14 cellular contexts compared by ENCODE assay signal in the genomic region with DNA sequence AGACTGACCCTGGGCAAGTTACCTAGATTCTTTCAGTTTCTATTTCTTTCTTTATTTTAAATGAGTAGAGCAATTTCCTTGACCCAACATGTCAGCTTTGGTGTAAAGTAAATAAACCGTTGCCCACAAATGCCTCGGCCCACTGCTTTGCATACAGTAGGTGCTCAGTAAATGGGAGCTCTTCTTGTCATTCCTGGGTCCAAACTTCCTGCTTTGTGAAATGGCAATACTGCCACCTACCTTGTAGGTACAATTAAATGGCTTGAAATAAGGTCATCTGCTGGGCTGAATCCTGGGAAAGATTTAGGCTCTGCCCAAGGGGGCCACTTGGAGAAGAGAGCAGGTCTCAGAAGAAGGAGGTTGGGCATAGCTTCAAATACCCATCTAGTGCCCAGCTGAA.
"Had no signal": no experiment of that assay in that cellular context is flagged by ENCODE, and none has a peak within 500 bp of the region (broad histone marks: within the 10 kb centered on the region; RNA-seq: fewer than 3 reads in every experiment).

No MANE protein-coding gene starts in this region.

- H3K9me3 Mint-ChIP-seq: activated CD4-positive, alpha-beta T cell treated with anti-CD3 and anti-CD28 coated beads, Interleukin-2, amount 10 ng/mL, durations not matched to agents 7 days and 5 days; stimulated activated memory B cell treated with anti-CD40 and anti-IgM and Interleukin-4, amounts not matched to agents 10 μg/mL and 1 μg/mL and 100 μg/mL, for 72 hours had no signal

- H3K9me3 ChIP-seq: gastroesophageal sphincter, left lung, thyroid gland had no signal

- H3K27me3 Mint-ChIP-seq: activated CD4-positive, alpha-beta T cell treated with anti-CD3 and anti-CD28 coated beads, Interleukin-2, amount 10 ng/mL, durations not matched to agents 7 days and 5 days had no signal

- H3K36me3 ChIP-seq: gastroesophageal sphincter, left lung, thyroid gland had no signal

- H3K27me3 ChIP-seq: gastroesophageal sphincter, left lung, thyroid gland had no signal

- DNase-seq: activated CD4-positive, alpha-beta T cell treated with anti-CD3 and anti-CD28 coated beads, Interleukin-2, amount 10 ng/mL, durations not matched to agents 7 days and 5 days; activated CD4-positive, CD25-positive, alpha-beta regulatory T cell; activated CD8-positive, alpha-beta memory T cell treated with anti-CD3 and anti-CD28 coated beads for 24 hours; activated naive CD4-positive, alpha-beta T cell treated with Interleukin-2 at 50 U/mL for 16 hours; anterior cingulate cortex; islet precursor cell; left lung; mucosa of descending colon; naive thymus-derived CD4-positive, alpha-beta T cell; stimulated activated CD4-positive, alpha-beta T cell treated with anti-CD3 and anti-CD28 coated beads, Interleukin-12 subunit alpha, Interleukin-12 subunit beta, amount 100 ng/mL, for 4 hours; stimulated activated CD4-positive, alpha-beta T cell treated with anti-CD3 and anti-CD28 coated beads, Interleukin-2, amount 100 ng/mL, for 24 hours; thyroid gland had no signal

- H3K4me1 ChIP-seq: gastroesophageal sphincter, left lung, thyroid gland had no signal

- H3K36me3 Mint-ChIP-seq: naive thymus-derived CD4-positive, alpha-beta T cell; stimulated activated memory B cell treated with anti-CD40 and anti-IgM and Interleukin-4, amounts not matched to agents 10 μg/mL and 1 μg/mL and 100 μg/mL, for 72 hours had no signal

- H3K27ac ChIP-seq: gastroesophageal sphincter, left lung, thyroid gland had no signal

- H3K4me3 ChIP-seq: gastroesophageal sphincter, left lung, mucosa of descending colon, thyroid gland had no signal

- H3K4me3 Mint-ChIP-seq: activated CD4-positive, alpha-beta T cell treated with anti-CD3 and anti-CD28 coated beads, Interleukin-2, amount 10 ng/mL, durations not matched to agents 7 days and 5 days; naive thymus-derived CD4-positive, alpha-beta T cell; stimulated activated memory B cell treated with anti-CD40 and anti-IgM and Interleukin-4, amounts not matched to agents 10 μg/mL and 1 μg/mL and 100 μg/mL, for 72 hours had no signal

- H3K27ac Mint-ChIP-seq: stimulated activated memory B cell treated with anti-CD40 and anti-IgM and Interleukin-4, amounts not matched to agents 10 μg/mL and 1 μg/mL and 100 μg/mL, for 72 hours had no signal
